In genomic region chr1:37338658-37339057, GRCh38 we compare ENCODE assay signal across 18 cellular contexts.
DNase-seq lines count a peak whose midpoint lies in the region; ATAC-seq, FAIRE-seq and TF ChIP-seq lines count a peak whose summit lies in the region.
"Had no signal": no experiment of that assay in that cellular context is flagged by ENCODE, and none has a peak within 500 bp of the region (broad histone marks: within the 10 kb centered on the region; RNA-seq: fewer than 3 reads in every experiment).

No MANE protein-coding gene starts in this region.

- H3K4me1 ChIP-seq in testis: peaks cover 3% of the 10 kb centered on the region
- H3K4me1 ChIP-seq: BLaER1, heart right ventricle, upper lobe of right lung had no signal

- intact Hi-C loops in testis (cut with DNase I; ENCODE audit: low total_unique reads): no loop called here

- no peak for TF ChIP-seq CTCF in testis (IDR thresholded peaks at IDR 0.05)

- 34 to 80% methylated on average over 2 of the region's 2 CpGs for WGBS in testis, 2 donors

- H3K4me3 ChIP-seq in testis: no peak overlapping the region
- H3K4me3 ChIP-seq: BLaER1, heart right ventricle, upper lobe of right lung had no signal

- no peak for TF ChIP-seq POLR2A in testis (IDR thresholded peaks at IDR 0.05)

- H3K27ac ChIP-seq in testis: no peak overlapping the region
- H3K27ac ChIP-seq: BLaER1, heart right ventricle, upper lobe of right lung had no signal

- no peaks in the 10 kb centered on the region for H3K36me3 ChIP-seq in testis (ENCODE audit: low read depth, missing control alignments)
- H3K36me3 ChIP-seq: BLaER1, heart right ventricle, upper lobe of right lung had no signal

- no peaks in the 10 kb centered on the region for H3K9me3 ChIP-seq in testis
- H3K9me3 ChIP-seq: BLaER1, upper lobe of right lung had no signal

- no peak for ATAC-seq in HG02610 (IDR thresholded peaks at IDR 0.05; ENCODE audit: unreplicated experiment)
- ATAC-seq in GM21390 (IDR thresholded peaks at IDR 0.05; ENCODE audit: unreplicated experiment): no peak
- ATAC-seq: activated T-helper 17 cell treated with anti-CD3 and anti-CD28 coated beads, Interleukin-2, amount 50 U/mL, for 72 hours; heart right ventricle; stimulated activated naive CD8-positive, alpha-beta T cell treated with anti-CD3 and anti-CD28 coated beads, Interleukin-15, Interleukin-2, amounts not matched to agents 100 U/mL and 50 U/mL, for 24 hours; upper lobe of right lung; WTC11 had no signal

- no peaks in the 10 kb centered on the region for H3K27me3 ChIP-seq in testis
- H3K27me3 ChIP-seq: BLaER1 had no signal

- DNase-seq in NCI-H2107 treated with DMSO at 0.1 percent for 48 hours (lab: John Stamatoyannopoulos, UW; ENCODE audit: unreplicated experiment) (peak; percentile 42), NCI-H2107 (lab: John Stamatoyannopoulos, UW) (no peak), NCI-H510A (lab: John Stamatoyannopoulos, UW) (peak; percentile 64), frontal cortex (ENCODE audit: low spot score in 2 of 2) (peak; percentile 40 to 42), testis (peak; percentile 74), T-helper 1 cell (no peak)
- DNase-seq: effector memory CD4-positive, alpha-beta T cell; heart right ventricle; NCI-H1930; Right ventricle myocardium superior; stimulated activated naive CD8-positive, alpha-beta T cell treated with anti-CD3 and anti-CD28 coated beads, Interleukin-15, Interleukin-2, amounts not matched to agents 100 U/mL and 50 U/mL, for 24 hours; T-helper 2 cell; upper lobe of right lung had no signal

- FAIRE-seq in frontal cortex (lab: Jason Lieb, UNC): no peak

Comparison
In these comparisons a context has a peak if more than half of its experiments do, and no peak if none do; other contexts are left out.
1. DNase-seq: peak in NCI-H2107 treated with DMSO at 0.1 percent for 48 hours (single experiment), NCI-H510A (single experiment), frontal cortex (2 of 2) and testis (single experiment); none in NCI-H2107 (single experiment) and T-helper 1 cell (0 of 5).